Comparison of ENCODE assay signal across 9 cellular contexts in the genomic region with DNA sequence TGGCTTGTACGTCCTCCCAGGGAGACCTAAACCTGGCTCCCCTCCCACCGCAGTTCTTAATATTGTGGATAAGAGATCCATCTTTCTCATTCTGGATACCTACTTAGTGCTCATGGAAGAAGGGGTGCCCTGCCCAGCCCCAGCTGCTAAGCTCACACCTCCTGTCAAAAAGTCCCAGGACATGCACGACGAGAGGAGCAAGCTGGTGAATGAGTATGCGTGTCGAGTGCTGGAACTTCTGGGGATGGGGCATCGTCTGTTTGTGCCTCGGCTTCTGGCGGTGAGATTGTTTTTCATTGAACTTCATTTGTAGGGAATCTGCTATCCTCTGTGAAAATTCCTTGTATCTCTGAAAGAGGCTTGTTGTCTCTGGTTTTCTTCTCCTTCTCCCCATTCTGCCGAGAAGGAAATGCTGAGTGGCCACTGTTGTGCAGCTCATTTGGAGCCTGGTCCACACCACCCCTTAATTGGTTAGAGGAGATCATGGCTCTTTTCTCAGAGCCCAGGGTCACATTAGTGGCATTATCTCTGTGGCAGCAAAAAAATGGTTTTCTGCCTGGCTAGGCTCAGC.
DNase-seq lines count a peak whose midpoint lies in the region; ATAC-seq, FAIRE-seq and TF ChIP-seq lines count a peak whose summit lies in the region.
"Had no signal": no experiment of that assay in that cellular context is flagged by ENCODE, and none has a peak within 500 bp of the region (broad histone marks: within the 10 kb centered on the region; RNA-seq: fewer than 3 reads in every experiment).

No MANE protein-coding gene starts in this region.

- TF ChIP-seq CTCF in astrocyte (IDR thresholded peaks at IDR 0.05; ENCODE audit: insufficient read depth, low read depth, low read length) = no peak
- TF ChIP-seq CTCF in spleen (IDR thresholded peaks at IDR 0.05 in 8 of 11, conservative IDR thresholded peaks at IDR 0.05 in 3 of 11) = no peak

- ATAC-seq in CD4-positive, CD25-positive, alpha-beta regulatory T cell (ENCODE audit: low read depth in 2 of 2) = no peak
- no peak for ATAC-seq in GM18502 (IDR thresholded peaks at IDR 0.05; ENCODE audit: poor library complexity, unreplicated experiment)

- no peaks in the 10 kb centered on the region for H3K9me3 ChIP-seq in CD4-positive, CD25-positive, alpha-beta regulatory T cell (ENCODE audit: control insufficient read depth in 2 of 2, low read length in 2 of 2)
- H3K9me3 ChIP-seq in HUES6 (ENCODE audit: control insufficient read depth, insufficient read depth, low read depth, low read length) = no peaks in the 10 kb centered on the region
- no peaks in the 10 kb centered on the region for H3K9me3 ChIP-seq in astrocyte (ENCODE audit: insufficient read depth, low read depth, low read length)
- H3K9me3 ChIP-seq in iPS-20b (ENCODE audit: insufficient read depth, low read depth, low read length) = no peaks in the 10 kb centered on the region
- no peaks in the 10 kb centered on the region for H3K9me3 ChIP-seq in spleen

- no peaks in the 10 kb centered on the region for H3K36me3 ChIP-seq in CD4-positive, CD25-positive, alpha-beta regulatory T cell (ENCODE audit: control insufficient read depth, insufficient read depth, low read length)
- no peaks in the 10 kb centered on the region for H3K36me3 ChIP-seq in HUES6 (ENCODE audit: control insufficient read depth, insufficient read depth, low read length)
- no peaks in the 10 kb centered on the region for H3K36me3 ChIP-seq in astrocyte (ENCODE audit: insufficient read depth, low read length)
- no peaks in the 10 kb centered on the region for H3K36me3 ChIP-seq in iPS-20b (ENCODE audit: insufficient read depth, low read depth, low read length)
- no peaks in the 10 kb centered on the region for H3K36me3 ChIP-seq in spleen

- peak overlapping the region; percentile 99 for H3K4me3 ChIP-seq in CD4-positive, CD25-positive, alpha-beta regulatory T cell (ENCODE audit: low read depth, low read length)
- H3K4me3 ChIP-seq in HUES6 (ENCODE audit: low read depth, low read length) (peak overlapping the region; percentile 70), astrocyte (ENCODE audit: insufficient read depth, low read depth, low read length) (peak overlapping the region; percentile 83), iPS-20b (ENCODE audit: low read length) (peak overlapping the region; percentile 74), spleen (peak overlapping the region; percentile 37 to 70 (median 48))

- H3K27me3 Mint-ChIP-seq in CD4-positive, CD25-positive, alpha-beta regulatory T cell = no peaks in the 10 kb centered on the region
- H3K27me3 Mint-ChIP-seq in astrocyte (ENCODE audit: low read depth, unreplicated experiment) = no peaks in the 10 kb centered on the region

- WGBS in spleen, 5 donors = 7 to 24% (median 16%) methylated on average over 10 of the region's 10 CpGs

- H4K20me1 ChIP-seq in astrocyte (ENCODE audit: insufficient read depth, low read length) = no peaks in the 10 kb centered on the region

- no peaks in the 10 kb centered on the region for H3K9me3 Mint-ChIP-seq in CD4-positive, CD25-positive, alpha-beta regulatory T cell
- no peaks in the 10 kb centered on the region for H3K9me3 Mint-ChIP-seq in astrocyte (ENCODE audit: unreplicated experiment)
- H3K9me3 Mint-ChIP-seq: neural crest cell had no signal

- DNase-seq in CD4-positive, CD25-positive, alpha-beta regulatory T cell = peak in 1 of 3 donors; percentile 16
- DNase-seq in astrocyte (ENCODE audit: low read depth) = no peak
- DNase-seq in spleen = peak; percentile 75
- no peak for DNase-seq in COLO668 (lab: John Stamatoyannopoulos, UW; ENCODE audit: unreplicated experiment)
- DNase-seq in D341Med (ENCODE audit: low spot score) = no peak

- peak overlapping the region; percentile 51 for H3K9ac ChIP-seq in HUES6 (ENCODE audit: low read length)
- peak overlapping the region; percentile 94 for H3K9ac ChIP-seq in astrocyte (ENCODE audit: low read length)
- peak overlapping the region; percentile 74; the same call in 1 of the 2 replicates for H3K9ac ChIP-seq in iPS-20b (ENCODE audit: low read depth, low read length)

- H2AFZ ChIP-seq in astrocyte (ENCODE audit: low read depth, low read length) = peak overlapping the region; percentile 61

- no peaks in the 10 kb centered on the region for H3K36me3 Mint-ChIP-seq in CD4-positive, CD25-positive, alpha-beta regulatory T cell
- H3K36me3 Mint-ChIP-seq in astrocyte (ENCODE audit: low read depth, unreplicated experiment) = no peaks in the 10 kb centered on the region

- peaks cover 3 to 16% (median 9%) of the 10 kb centered on the region in 4 donors for H3K4me1 Mint-ChIP-seq in CD4-positive, CD25-positive, alpha-beta regulatory T cell
- peaks cover 18% of the 10 kb centered on the region for H3K4me1 Mint-ChIP-seq in astrocyte (ENCODE audit: low read depth, unreplicated experiment)
- H3K4me1 Mint-ChIP-seq: neural crest cell had no signal

- FAIRE-seq in astrocyte (lab: Jason Lieb, UNC) = no peak

- H3K4me1 ChIP-seq in CD4-positive, CD25-positive, alpha-beta regulatory T cell (ENCODE audit: control insufficient read depth, insufficient read depth, low read length, poor library complexity, severe bottlenecking) = peaks cover 13% of the 10 kb centered on the region
- peaks cover 15% of the 10 kb centered on the region for H3K4me1 ChIP-seq in HUES6 (ENCODE audit: control insufficient read depth, insufficient read depth, low read length)
- H3K4me1 ChIP-seq in astrocyte (ENCODE audit: insufficient read depth, low read length) = peaks cover 19% of the 10 kb centered on the region
- peaks cover 16% of the 10 kb centered on the region; the same call in 1 of the 2 replicates for H3K4me1 ChIP-seq in iPS-20b (ENCODE audit: insufficient read depth, low read length)
- peaks cover 0 to 43% (median 19%) of the 10 kb centered on the region in 6 donors for H3K4me1 ChIP-seq in spleen

- no peaks in the 10 kb centered on the region for H3K27me3 ChIP-seq in CD4-positive, CD25-positive, alpha-beta regulatory T cell (ENCODE audit: control insufficient read depth, insufficient read depth, low read length)
- H3K27me3 ChIP-seq in HUES6 (ENCODE audit: control insufficient read depth, insufficient read depth, low read length) = no peaks in the 10 kb centered on the region
- peaks cover 12% of the 10 kb centered on the region for H3K27me3 ChIP-seq in astrocyte (ENCODE audit: insufficient read depth, low read length)
- peaks cover 11% of the 10 kb centered on the region; the same call in 1 of the 2 replicates for H3K27me3 ChIP-seq in iPS-20b (ENCODE audit: insufficient read depth, low read length)
- no peaks in the 10 kb centered on the region for H3K27me3 ChIP-seq in spleen (replicated peaks in 1 of 7)

- no peaks in the 10 kb centered on the region for H3K79me2 ChIP-seq in astrocyte (ENCODE audit: insufficient read depth, low read length)

- intact Hi-C loops in spleen (cut with DNase I; ENCODE audit: low total_unique reads) = no loop called here

- no peak for TF ChIP-seq POLR2A in spleen (IDR thresholded peaks at IDR 0.05)

- no peak overlapping the region for H3K27ac Mint-ChIP-seq in CD4-positive, CD25-positive, alpha-beta regulatory T cell
- no peak overlapping the region for H3K27ac Mint-ChIP-seq in astrocyte (ENCODE audit: unreplicated experiment)

- H3K27ac ChIP-seq in CD4-positive, CD25-positive, alpha-beta regulatory T cell (ENCODE audit: insufficient read depth, low read length, poor library complexity, severe bottlenecking) = peak overlapping the region; percentile 67
- H3K27ac ChIP-seq in HUES6 (ENCODE audit: low read depth, low read length) (no peak overlapping the region), astrocyte (ENCODE audit: low read depth, low read length) (peak overlapping the region; percentile 72), iPS-20b (ENCODE audit: low read length) (no peak overlapping the region), spleen (peak overlapping the region; percentile 67 to 83 (median 75))

- H3K4me3 Mint-ChIP-seq in CD4-positive, CD25-positive, alpha-beta regulatory T cell = no peak overlapping the region
- H3K4me3 Mint-ChIP-seq in astrocyte (ENCODE audit: unreplicated experiment) = no peak overlapping the region
- H3K4me3 Mint-ChIP-seq: neural crest cell had no signal

- peak overlapping the region; percentile 99 for H3K4me2 ChIP-seq in astrocyte (ENCODE audit: low read length)

Comparison
In these comparisons a context has a peak if more than half of its experiments do, and no peak if none do; other contexts are left out.
1. H3K27ac ChIP-seq: peak in CD4-positive, CD25-positive, alpha-beta regulatory T cell (single experiment), astrocyte (single experiment) and spleen (8 of 8); none in HUES6 (single experiment) and iPS-20b (single experiment).
2. H3K4me3 ChIP-seq: peak in every context shown above with its lines; median percentile 99 in CD4-positive, CD25-positive, alpha-beta regulatory T cell; 83 in astrocyte; 74 in iPS-20b; 70 in HUES6; 48 in spleen.
3. Peak in every context shown above with its lines, with median percentiles within 50 percentile points of each other: H3K9ac ChIP-seq.